Comparison of ENCODE assay signal across 21 cellular contexts in genomic region chr9:108049671-108050494, GRCh38.
DNase-seq lines count a peak whose midpoint lies in the region; ATAC-seq, FAIRE-seq and TF ChIP-seq lines count a peak whose summit lies in the region.
"Had no signal": no experiment of that assay in that cellular context is flagged by ENCODE, and none has a peak within 500 bp of the region (broad histone marks: within the 10 kb centered on the region; RNA-seq: fewer than 3 reads in every experiment).

No MANE protein-coding gene starts in this region.

- RAD21 ChIA-PET in HCT116 (lab: Charles Lee; ENCODE audit: low non-redundant PET in 1 of 2, low total read pairs in 2 of 2, uncharacterized antibody in 2 of 2, unreplicated experiment in 2 of 2), result interaction anchor here in 1 of 2 experiments (0.9 kb wide), 1 partner anchor 48 kb away, joined by 3 read pairs; no protein-coding TSS in a partner anchor

- DNase-seq in HCT116 (ENCODE audit: low read depth, low spot score) (no peak), NCI-H2171 treated with DMSO at 0.1 percent for 48 hours (lab: John Stamatoyannopoulos, UW) (peak; percentile 88), astrocyte (ENCODE audit: low read depth) (no peak), keratinocyte (ENCODE audit: low read depth, low spot score) (no peak), T-helper 2 cell (no peak), T-helper 17 cell (no peak), progenitor cell of endocrine pancreas (ENCODE audit: low spot score, unreplicated experiment) (no peak)
- DNase-seq in activated CD4-positive, alpha-beta T cell treated with anti-CD3 and anti-CD28 coated beads, Interleukin-2, amount 50 U/mL, for 4 hours, result no peak
- DNase-seq: activated CD4-positive, alpha-beta memory T cell treated with anti-CD3 and anti-CD28 coated beads, Interleukin-2, amount 10 ng/mL, durations not matched to agents 7 days and 5 days; activated naive CD4-positive, alpha-beta T cell treated with Interleukin-2 at 50 U/mL for 16 hours; BE2C; COR-L47; NCI-H1417; NCI-H82; posterior cingulate gyrus; stimulated activated CD4-positive, alpha-beta T cell treated with anti-CD3 and anti-CD28 coated beads, Interleukin-4, amount 100 ng/mL, for 4 hours had no signal

- H3K9me3 Mint-ChIP-seq in astrocyte (ENCODE audit: unreplicated experiment) (no peaks in the 10 kb centered on the region), progenitor cell of endocrine pancreas (ENCODE audit: low read depth) (no peaks in the 10 kb centered on the region)
- H3K9me3 Mint-ChIP-seq: activated CD4-positive, alpha-beta memory T cell treated with anti-CD3 and anti-CD28 coated beads, Interleukin-2, amount 10 ng/mL, durations not matched to agents 7 days and 5 days; WTC11 had no signal

- FAIRE-seq in astrocyte (lab: Jason Lieb, UNC) (no peak), keratinocyte (lab: Jason Lieb, UNC) (peak; percentile 13)

- no peak for TF ChIP-seq RAD21 in HCT116 (IDR thresholded peaks at IDR 0.05; ENCODE audit: low read depth)

- H3K9me3 ChIP-seq in HCT116 (ENCODE audit: control insufficient read depth in 1 of 2, insufficient read depth in 1 of 2, low read depth in 1 of 2, low read length in 2 of 2) (no peaks in the 10 kb centered on the region), astrocyte (ENCODE audit: insufficient read depth, low read depth, low read length) (no peaks in the 10 kb centered on the region), keratinocyte (ENCODE audit: control insufficient read depth, low read depth, low read length) (no peaks in the 10 kb centered on the region), T-helper 17 cell (ENCODE audit: control insufficient read depth, low read length, poor library complexity, severe bottlenecking) (peaks cover 2% of the 10 kb centered on the region)
- H3K9me3 ChIP-seq: ascending aorta, BE2C had no signal

- 0 out of 2 replicates have a peak overlapping the region, but pooled peaks have one; percentile 27 for H3K9ac ChIP-seq in HCT116 (ENCODE audit: low read length)
- H3K9ac ChIP-seq in astrocyte (ENCODE audit: low read length), result peak overlapping the region; percentile 42
- H3K9ac ChIP-seq in keratinocyte (ENCODE audit: control insufficient read depth, extremely low read depth, insufficient read depth, low read length), result peak overlapping the region; percentile 56

- H3K4me1 ChIP-seq in HCT116 (ENCODE audit: control insufficient read depth in 1 of 2, insufficient read depth in 2 of 2, low read length in 2 of 2) (peaks cover 9 to 72% of the 10 kb centered on the region in 2 experiments), astrocyte (ENCODE audit: insufficient read depth, low read length) (peaks cover 23% of the 10 kb centered on the region), keratinocyte (ENCODE audit: control insufficient read depth, extremely low read depth, insufficient read depth, low read length) (peaks cover 51% of the 10 kb centered on the region)

- no peaks in the 10 kb centered on the region for H3K27me3 ChIP-seq in HCT116 (ENCODE audit: insufficient read depth, low read length)
- H3K27me3 ChIP-seq in astrocyte (ENCODE audit: insufficient read depth, low read length), result no peaks in the 10 kb centered on the region
- no peaks in the 10 kb centered on the region for H3K27me3 ChIP-seq in keratinocyte (ENCODE audit: control insufficient read depth, extremely low read depth, insufficient read depth, low read length)
- H3K27me3 ChIP-seq: ascending aorta, BE2C had no signal

- H3K4me3 Mint-ChIP-seq in astrocyte (ENCODE audit: unreplicated experiment) (no peak overlapping the region), T-helper 17 cell (no peak overlapping the region), progenitor cell of endocrine pancreas (ENCODE audit: low read depth) (no peak overlapping the region)
- H3K4me3 Mint-ChIP-seq: activated CD4-positive, alpha-beta memory T cell treated with anti-CD3 and anti-CD28 coated beads, Interleukin-2, amount 10 ng/mL, durations not matched to agents 7 days and 5 days; memory B cell; natural killer cell treated with Interleukin-12 subunit alpha and Interleukin-12 subunit beta and Interleukin-15 and Interleukin-18, amount 100 ng/mL, for 72 hours; WTC11 had no signal

- dilution Hi-C loops in keratinocyte (cut with MboI; ENCODE audit: extremely low pct_ligation_motif_present, low sequenced_read_pairs), result no loop called here

- TF ChIP-seq POLR2A in HCT116 (IDR thresholded peaks at IDR 0.05; ENCODE audit: borderline replicate concordance, extremely low read depth, insufficient read depth, insufficient read length), result no peak

- BruUV-seq in HCT116 (replicated peaks; lab: Mats Ljungman, UMichigan), result TSS peak; percentile 84

- H3K9me1 ChIP-seq in keratinocyte (ENCODE audit: control insufficient read depth, extremely low read depth, insufficient read depth, low read length), result no peaks in the 10 kb centered on the region

- no peaks in the 10 kb centered on the region for H3K9me2 ChIP-seq in HCT116 (ENCODE audit: insufficient read depth)

- H3K4me2 ChIP-seq in HCT116 (ENCODE audit: low read length) (peak overlapping the region; percentile 73), astrocyte (ENCODE audit: low read length) (peak overlapping the region; percentile 69), keratinocyte (ENCODE audit: control insufficient read depth, extremely low read depth, insufficient read depth, low read depth, low read length) (peak overlapping the region; percentile 66)

- intact Hi-C loops in HCT116 (cut with micrococcal nuclease), result loop anchor here (2.0 to 5.0 kb wide), 2 partner anchors 49 to 298 kb away; no protein-coding TSS in a partner anchor

- H3K4me3 ChIP-seq in HCT116 (replicated peaks in 1 of 2; ENCODE audit: low read depth in 1 of 2, low read length in 2 of 2) (peak overlapping the region in 1 of 2 experiments; percentile 40; a peak in 1 of 4 replicates), astrocyte (ENCODE audit: insufficient read depth, low read depth, low read length) (no peak overlapping the region), keratinocyte (ENCODE audit: control insufficient read depth in 2 of 3, extremely low read depth in 1 of 3, insufficient read depth in 2 of 3, low read depth in 1 of 3, low read length in 3 of 3) (peak overlapping the region in 2 of 3 experiments; percentile 2 to 5)
- H3K4me3 ChIP-seq: ascending aorta, skin epidermis had no signal

- no peak overlapping the region for H2AFZ ChIP-seq in HCT116 (ENCODE audit: low read depth, low read length, poor library complexity, severe bottlenecking)
- no peak overlapping the region for H2AFZ ChIP-seq in astrocyte (ENCODE audit: low read depth, low read length)
- H2AFZ ChIP-seq in keratinocyte (ENCODE audit: control insufficient read depth, low read length), result peak overlapping the region; percentile 37

- H3K27ac ChIP-seq in HCT116 (ENCODE audit: low read depth, low read length) (no peak overlapping the region), astrocyte (ENCODE audit: low read depth, low read length) (peak overlapping the region; percentile 76), keratinocyte (ENCODE audit: control insufficient read depth, insufficient read depth, low read length) (peak overlapping the region; percentile 95)
- H3K27ac ChIP-seq: ascending aorta had no signal

- H3K27me3 Mint-ChIP-seq in astrocyte (ENCODE audit: low read depth, unreplicated experiment) (peaks cover 3% of the 10 kb centered on the region), T-helper 17 cell (no peaks in the 10 kb centered on the region), progenitor cell of endocrine pancreas (peaks cover 73% of the 10 kb centered on the region)
- H3K27me3 Mint-ChIP-seq: activated CD4-positive, alpha-beta memory T cell treated with anti-CD3 and anti-CD28 coated beads, Interleukin-2, amount 10 ng/mL, durations not matched to agents 7 days and 5 days; natural killer cell treated with Interleukin-12 subunit alpha and Interleukin-12 subunit beta and Interleukin-15 and Interleukin-18, amount 100 ng/mL, for 72 hours had no signal

- POLR2A ChIA-PET in HCT116 (lab: Charles Lee), result interaction anchor here (0.6 to 1.6 kb wide), 2 partner anchors 206 to 299 kb away, joined by 3 read pairs; no protein-coding TSS in a partner anchor

- TF ChIP-seq CTCF in HCT116 (IDR thresholded peaks at IDR 0.05 in 2 of 3, conservative IDR thresholded peaks at IDR 0.05 in 1 of 3; ENCODE audit: borderline replicate concordance in 1 of 3, insufficient read depth in 1 of 3, low read depth in 2 of 3, low read length in 2 of 3), result no peak
- no peak for TF ChIP-seq CTCF in astrocyte (IDR thresholded peaks at IDR 0.05; ENCODE audit: insufficient read depth, low read depth, low read length)
- no peak for TF ChIP-seq CTCF in keratinocyte (optimal IDR thresholded peaks at IDR 0.05 in 1 of 3, IDR thresholded peaks at IDR 0.05 in 1 of 3, conservative IDR thresholded peaks at IDR 0.05 in 1 of 3; ENCODE audit: extremely low read depth in 1 of 3, insufficient read depth in 2 of 3, low read length in 3 of 3)
- TF ChIP-seq CTCF in progenitor cell of endocrine pancreas (IDR thresholded peaks at IDR 0.05; ENCODE audit: unreplicated experiment), result no peak

- no peaks in the 10 kb centered on the region for H3K36me3 Mint-ChIP-seq in astrocyte (ENCODE audit: low read depth, unreplicated experiment)
- H3K36me3 Mint-ChIP-seq in T-helper 17 cell (ENCODE audit: low read depth), result no peaks in the 10 kb centered on the region
- H3K36me3 Mint-ChIP-seq in progenitor cell of endocrine pancreas (ENCODE audit: insufficient read depth), result no peaks in the 10 kb centered on the region
- H3K36me3 Mint-ChIP-seq: natural killer cell treated with Interleukin-12 subunit alpha and Interleukin-12 subunit beta and Interleukin-15 and Interleukin-18, amount 100 ng/mL, for 72 hours; WTC11 had no signal

- H3K27ac Mint-ChIP-seq in astrocyte (ENCODE audit: unreplicated experiment) (peak overlapping the region; percentile 98), T-helper 17 cell (no peak overlapping the region), progenitor cell of endocrine pancreas (no peak overlapping the region)
- H3K27ac Mint-ChIP-seq: activated CD4-positive, alpha-beta memory T cell treated with anti-CD3 and anti-CD28 coated beads, Interleukin-2, amount 10 ng/mL, durations not matched to agents 7 days and 5 days; memory B cell; natural killer cell treated with Interleukin-12 subunit alpha and Interleukin-12 subunit beta and Interleukin-15 and Interleukin-18, amount 100 ng/mL, for 72 hours; WTC11 had no signal

- H3K36me3 ChIP-seq in HCT116 (ENCODE audit: control insufficient read depth in 1 of 2, insufficient read depth in 2 of 2, low read length in 2 of 2) (no peaks in the 10 kb centered on the region), astrocyte (ENCODE audit: insufficient read depth, low read length) (no peaks in the 10 kb centered on the region), keratinocyte (ENCODE audit: control insufficient read depth in 2 of 2, extremely low read depth in 1 of 2, insufficient read depth in 2 of 2, low read length in 2 of 2) (no peaks in the 10 kb centered on the region)
- H3K36me3 ChIP-seq: ascending aorta, BE2C had no signal

- H3K4me1 Mint-ChIP-seq in astrocyte (ENCODE audit: low read depth, unreplicated experiment) (peaks cover 18% of the 10 kb centered on the region), T-helper 17 cell (no peaks in the 10 kb centered on the region), progenitor cell of endocrine pancreas (ENCODE audit: low read depth) (peaks cover 2% of the 10 kb centered on the region)
- H3K4me1 Mint-ChIP-seq: activated CD4-positive, alpha-beta memory T cell treated with anti-CD3 and anti-CD28 coated beads, Interleukin-2, amount 10 ng/mL, durations not matched to agents 7 days and 5 days had no signal

- H3K79me2 ChIP-seq in HCT116 (ENCODE audit: insufficient read depth, low read length) (no peaks in the 10 kb centered on the region), astrocyte (ENCODE audit: insufficient read depth, low read length) (no peaks in the 10 kb centered on the region), keratinocyte (ENCODE audit: control insufficient read depth, insufficient read depth, low read length) (no peaks in the 10 kb centered on the region)

- H4K20me1 ChIP-seq in HCT116 (ENCODE audit: insufficient read depth) (no peaks in the 10 kb centered on the region), astrocyte (ENCODE audit: insufficient read depth, low read length) (no peaks in the 10 kb centered on the region), keratinocyte (ENCODE audit: control insufficient read depth, extremely low read depth, insufficient read depth, low read length) (no peaks in the 10 kb centered on the region)

- CTCF ChIA-PET in HCT116 (lab: Charles Lee), result no interaction called here

- ATAC-seq in HCT116 (no peak), T-helper 17 cell (no peak)
- ATAC-seq: natural killer cell treated with Interleukin-12 subunit alpha and Interleukin-12 subunit beta and Interleukin-15 and Interleukin-18, amount 100 ng/mL, for 72 hours; WTC11 had no signal
